Comparison of ENCODE assay signal across 24 cellular contexts in the genomic region with DNA sequence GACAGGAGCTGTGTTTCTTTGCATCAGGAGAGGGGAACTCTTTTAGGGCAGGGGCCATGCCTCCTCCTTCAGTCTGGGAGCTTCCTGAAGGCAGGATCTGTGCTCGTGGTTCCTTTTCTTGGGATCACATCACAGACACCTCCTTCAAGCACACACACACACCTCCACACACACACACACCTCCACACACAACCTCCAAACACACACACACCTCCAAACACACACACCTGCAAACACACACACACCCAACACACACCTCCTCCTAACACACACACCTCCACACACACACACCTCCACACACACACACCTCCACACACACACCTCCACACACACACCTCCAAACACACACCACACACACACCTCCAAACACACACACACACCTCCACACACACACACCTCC. TPM values are rescaled to one million over a fixed set of nuclear protein-coding genes. Genes with fewer than 3 reads are reported as not detected.
DNase-seq lines count a peak whose midpoint lies in the region; ATAC-seq, FAIRE-seq and TF ChIP-seq lines count a peak whose summit lies in the region.
"Had no signal": no experiment of that assay in that cellular context is flagged by ENCODE, and none has a peak within 500 bp of the region (broad histone marks: within the 10 kb centered on the region; RNA-seq: fewer than 3 reads in every experiment).

No MANE protein-coding gene starts in this region.

- ATAC-seq in HepG2 (no peak), right lobe of liver (no peak), K562 (no peak), GM19023 (IDR thresholded peaks at IDR 0.05; ENCODE audit: unreplicated experiment) (no peak)

- H3K36me3 ChIP-seq in HepG2 (replicated peaks in 1 of 2; ENCODE audit: control insufficient read depth in 1 of 2, insufficient read depth in 2 of 2, low read length in 2 of 2) (no peaks in the 10 kb centered on the region), right lobe of liver (no peaks in the 10 kb centered on the region), OCI-LY3 (replicated peaks; ENCODE audit: low read depth, low read length) (no peaks in the 10 kb centered on the region), K562 (ENCODE audit: control insufficient read depth, insufficient read depth, low read length) (no peaks in the 10 kb centered on the region), suprapubic skin (no peaks in the 10 kb centered on the region)
- H3K36me3 ChIP-seq: BE2C, MG63, Peyer's patch had no signal

- no peaks in the 10 kb centered on the region for H3K79me2 ChIP-seq in HepG2 (ENCODE audit: insufficient read depth, low read length)
- H3K79me2 ChIP-seq in OCI-LY3 (ENCODE audit: low read length), result no peaks in the 10 kb centered on the region
- H3K79me2 ChIP-seq in K562 (ENCODE audit: control insufficient read depth, insufficient read depth, low read length), result no peaks in the 10 kb centered on the region

- no peak for TF ChIP-seq EP300 in HepG2 (IDR thresholded peaks at IDR 0.05; ENCODE audit: low read depth in 2 of 2, low read length in 2 of 2)
- no peak for TF ChIP-seq EP300 in HepG2 (CRISPR knock-in tag; IDR thresholded peaks at IDR 0.05; ENCODE audit: borderline replicate concordance)
- no peak for TF ChIP-seq EP300 in K562 (IDR thresholded peaks at IDR 0.05; ENCODE audit: low read length)
- TF ChIP-seq EP300 in suprapubic skin (IDR thresholded peaks at IDR 0.05), result no peak

- H2AFZ ChIP-seq in HepG2 (ENCODE audit: low read length) (no peak overlapping the region), OCI-LY3 (ENCODE audit: low read depth, low read length) (peak overlapping the region; percentile 54), K562 (ENCODE audit: low read depth, low read length) (peak overlapping the region; percentile 68)

- H3K4me1 ChIP-seq in HepG2 (ENCODE audit: insufficient read depth, low read length) (no peaks in the 10 kb centered on the region), right lobe of liver (no peaks in the 10 kb centered on the region), OCI-LY3 (ENCODE audit: low read length) (peaks cover 12% of the 10 kb centered on the region), K562 (replicated peaks in 1 of 2; ENCODE audit: control insufficient read depth in 2 of 2, insufficient read depth in 2 of 2, low read length in 2 of 2) (peaks cover 8 to 11% of the 10 kb centered on the region in 2 experiments; a peak in 4 of 5 replicates), suprapubic skin (peaks cover 21% of the 10 kb centered on the region)

- H4K20me1 ChIP-seq in HepG2 (ENCODE audit: insufficient read depth, low read length), result no peaks in the 10 kb centered on the region
- H4K20me1 ChIP-seq in OCI-LY3 (ENCODE audit: insufficient read depth, low read length), result no peaks in the 10 kb centered on the region
- H4K20me1 ChIP-seq in K562 (replicated peaks; ENCODE audit: control insufficient read depth, insufficient read depth, low read length), result no peaks in the 10 kb centered on the region

- no peaks in the 10 kb centered on the region for H3K9me3 ChIP-seq in HepG2 (ENCODE audit: low read length)
- no peaks in the 10 kb centered on the region for H3K9me3 ChIP-seq in right lobe of liver
- no peaks in the 10 kb centered on the region for H3K9me3 ChIP-seq in OCI-LY3 (ENCODE audit: insufficient read depth, low read length)
- peaks cover 3% of the 10 kb centered on the region; the same call in 1 of the 2 replicates for H3K9me3 ChIP-seq in K562 (replicated peaks; ENCODE audit: control insufficient read depth, insufficient read depth, low read depth, low read length)
- no peaks in the 10 kb centered on the region for H3K9me3 ChIP-seq in suprapubic skin
- H3K9me3 ChIP-seq: BE2C, MG63, Peyer's patch had no signal

- CTCF ChIA-PET in HepG2 (lab: Yijun Ruan, JAX; ENCODE audit: low intra/inter-chr PET ratio, low total read pairs), result no interaction called here
- CTCF ChIA-PET in K562 (lab: Yijun Ruan, JAX; ENCODE audit: low intra/inter-chr PET ratio), result no interaction called here

- no peak overlapping the region for H3K4me2 ChIP-seq in HepG2 (ENCODE audit: low read depth, low read length)
- H3K4me2 ChIP-seq in OCI-LY3 (ENCODE audit: low read length), result peak overlapping the region; percentile 34
- peak overlapping the region; percentile 51 for H3K4me2 ChIP-seq in K562 (ENCODE audit: insufficient read depth, low read length)

- POLR2A ChIA-PET in HepG2 (lab: Yijun Ruan, JAX) (no interaction called here), K562 (lab: Yijun Ruan, JAX) (no interaction called here)

- H3K9me1 ChIP-seq in K562 (ENCODE audit: control insufficient read depth, insufficient read depth, low read length), result no peaks in the 10 kb centered on the region

- 0% methylated on average over 1 of the region's 1 CpG for WGBS in HepG2 (ENCODE audit: low lambda C conversion rate)
- 60% methylated on average over 1 of the region's 1 CpG for WGBS in right lobe of liver (ENCODE audit: insufficient coverage, low coverage, low lambda C conversion rate, missing lambda C conversion rate)
- 0% methylated on average over 1 of the region's 1 CpG for WGBS in K562 (ENCODE audit: insufficient coverage, low coverage, missing lambda C conversion rate)
- WGBS in suprapubic skin, result 62% methylated on average over 1 of the region's 1 CpG

- no peak overlapping the region for H3K9ac ChIP-seq in HepG2 (ENCODE audit: insufficient read depth, low read depth, low read length)
- H3K9ac ChIP-seq in OCI-LY3 (ENCODE audit: low read length), result no peak overlapping the region
- H3K9ac ChIP-seq in K562 (ENCODE audit: insufficient read depth in 1 of 2, low read depth in 2 of 2, low read length in 2 of 2), result no peak overlapping the region

- H3K27me3 ChIP-seq in HepG2 (ENCODE audit: control insufficient read depth in 1 of 2, insufficient read depth in 2 of 2, low read length in 2 of 2) (peaks cover 2 to 11% of the 10 kb centered on the region in 2 experiments; a peak in 3 of 5 replicates), right lobe of liver (no peaks in the 10 kb centered on the region), OCI-LY3 (ENCODE audit: low read depth, low read length) (peaks cover 13% of the 10 kb centered on the region), K562 (ENCODE audit: control insufficient read depth in 2 of 2, insufficient read depth in 2 of 2, low read length in 2 of 2) (peaks cover under 1 to 34% of the 10 kb centered on the region in 2 experiments; a peak in 3 of 5 replicates), suprapubic skin (peaks cover 22% of the 10 kb centered on the region)
- H3K27me3 ChIP-seq: BE2C, MG63, Peyer's patch had no signal

- in situ Hi-C loops in HepG2 (cut with HindIII; ENCODE audit: extremely low pct_ligation_motif_present, low pct_unique_long_range_greater_than_20kb) (no loop called here), K562 (cut with MboI) (loop anchor here (25.0 kb wide), 1 partner anchor 108 kb away; no protein-coding TSS in a partner anchor)

- H3K27ac ChIP-seq in HepG2 (ENCODE audit: extremely low read length, insufficient read depth, low read length) (no peak overlapping the region), right lobe of liver (no peak overlapping the region), OCI-LY3 (ENCODE audit: low read length) (no peak overlapping the region), K562 (ENCODE audit: extremely low read depth, low read depth, low read length) (peak overlapping the region; percentile 40; the same call in 1 of the 3 replicates), suprapubic skin (no peak overlapping the region)
- H3K27ac ChIP-seq: SK-N-MC had no signal

- TF ChIP-seq RAD21 in HepG2 (CRISPR knock-in tag; IDR thresholded peaks at IDR 0.05) (no peak), K562 (CRISPR knock-in tag; conservative IDR thresholded peaks at IDR 0.05 in 1 of 2, IDR thresholded peaks at IDR 0.05 in 1 of 2) (no peak)

- intact Hi-C loops in HepG2 (cut with micrococcal nuclease; ENCODE audit: unreplicated experiment), result no loop called here
- intact Hi-C loops in right lobe of liver (cut with DNase I), result no loop called here
- intact Hi-C loops in K562 (cut with micrococcal nuclease), result no loop called here

- FAIRE-seq in HepG2 (lab: Jason Lieb, UNC), result no peak
- FAIRE-seq in K562 (lab: Jason Lieb, UNC), result no peak
- FAIRE-seq: A204.1, G401.6 had no signal

- TF ChIP-seq CTCF in HepG2 (CRISPR knock-in tag; IDR thresholded peaks at IDR 0.05) (no peak), right lobe of liver (IDR thresholded peaks at IDR 0.05) (no peak), OCI-LY3 (IDR thresholded peaks at IDR 0.05; ENCODE audit: low read depth, low read length) (no peak), K562 (IDR thresholded peaks at IDR 0.05 in 2 of 3, conservative IDR thresholded peaks at IDR 0.05 in 1 of 3; ENCODE audit: insufficient read depth in 2 of 3, low read depth in 1 of 3, low read length in 3 of 3) (no peak), suprapubic skin (IDR thresholded peaks at IDR 0.05) (no peak)

- BruUV-seq in HepG2 (replicated peaks; lab: Mats Ljungman, UMichigan) (no TSS peak), K562 (replicated peaks; lab: Mats Ljungman, UMichigan) (no TSS peak)

- H3K4me3 ChIP-seq in HepG2 (replicated peaks in 1 of 3; ENCODE audit: insufficient read depth in 1 of 3, low read depth in 2 of 3, low read length in 3 of 3) (no peak overlapping the region), right lobe of liver (no peak overlapping the region), OCI-LY3 (ENCODE audit: low read length) (peak overlapping the region; percentile 29), K562 (no peak overlapping the region), suprapubic skin (no peak overlapping the region)
- H3K4me3 ChIP-seq: MG63, Peyer's patch, SK-N-MC had no signal

- DNase-seq in HepG2 (ENCODE audit: low spot score), result no peak
- DNase-seq in right lobe of liver, result no peak
- no peak for DNase-seq in K562 (ENCODE audit: extremely low read depth in 1 of 4, low spot score in 3 of 4)
- DNase-seq in suprapubic skin (ENCODE audit: low spot score in 2 of 2), result no peak
- DNase-seq in SKM-1 treated with dmso at 0.1 percent for 144 hours (lab: John Stamatoyannopoulos, UW; ENCODE audit: unreplicated experiment), result no peak
- DNase-seq: BE2C; COR-L47; DND-41; MG63; NCI-H1417; NCI-H187; NCI-H226; NCI-H510A treated with DMSO at 0.1 percent for 48 hours; NCI-H774; NK-92 treated with Interleukin-12 subunit alpha and Interleukin-12 subunit beta, amount 100 ng/mL, for 24 hours; Right ventricle myocardium superior had no signal

- TF ChIP-seq POLR2A in HepG2 (IDR thresholded peaks at IDR 0.05; ENCODE audit: insufficient read depth in 1 of 2, low read depth in 2 of 2, low read length in 2 of 2) (no peak), right lobe of liver (IDR thresholded peaks at IDR 0.05) (no peak), K562 (conservative IDR thresholded peaks at IDR 0.05) (no peak), suprapubic skin (IDR thresholded peaks at IDR 0.05) (no peak)

RNA-seq across cellular contexts. Expression of a gene that starts 10.5 kb away (rescaled TPM):
- total RNA-seq in HepG2 (2016; rRNA removed; fragmentation: Illumina TruSeq; extraction: Trizol) (not detected in 2 replicates), right lobe of liver (1 to 10 TPM in 3 of 6 experiments, under 1 TPM in 3; 0.17 to 2.0 (median 1.0) TPM), K562 (2014; rRNA removed) (0.12 and 0.45 TPM in 2 replicates), K562 (2014; rRNA removed; fragmentation: Illumina TruSeq; extraction: Trizol) (0.11 and 0.13 TPM in 2 replicates), K562 (2015; rRNA removed; fragmentation: Illumina TruSeq; extraction: Trizol) (0.26 and 0.29 TPM in 2 replicates), K562 (2021) (0.20 and 0.31 TPM in 2 replicates), suprapubic skin (1 to 10 TPM; 1.6 to 4.9 (median 4.1) TPM)
- total RNA-seq in HepG2 (2016; cell fraction: cytosol; rRNA removed; fragmentation: Illumina TruSeq; extraction: Trizol; ENCODE audit: low read depth), result not detected in 2 replicates
- total RNA-seq in HepG2 (2016; cell fraction: insoluble cytoplasmic fraction; rRNA removed; fragmentation: Illumina TruSeq; extraction: Trizol), result 0.04 TPM in 1 of 2 replicates, not detected in the other
- total RNA-seq in HepG2 (2016; cell fraction: membrane; rRNA removed; fragmentation: Illumina TruSeq; extraction: Trizol), result not detected in 2 replicates
- not detected in 2 replicates for total RNA-seq in HepG2 (2016; cell fraction: nucleus; rRNA removed; fragmentation: Illumina TruSeq; extraction: Trizol)
- polyA plus RNA-seq in HepG2 (2011; rRNA removed) (0.04 and 0.07 TPM in 2 replicates), K562 (2011; rRNA removed) (0.14 and 0.47 TPM in 2 replicates), K562 (2014; fragmentation: Illumina TruSeq; extraction: Trizol) (0.21 and 0.54 TPM in 2 replicates), K562 (2014; fragmentation: Nextera tagmentation; extraction: Ambion mirVana) (under 1 TPM in 1 of 2 experiments, not detected in 1; 0.01 TPM), K562 (2014; rRNA removed) (0.12 and 0.42 TPM in 2 replicates)
- polyA plus RNA-seq in HepG2 (2011; cell fraction: cytosol; rRNA removed), result 0.03 and 0.05 TPM in 2 replicates
- polyA plus RNA-seq in HepG2 (2011; cell fraction: nucleus; rRNA removed), result 0.14 and 0.19 TPM in 2 replicates
- not detected in 2 replicates for polyA plus RNA-seq in HepG2 (2012)
- polyA plus RNA-seq in HepG2 (2016; cell fraction: cytosol; fragmentation: Illumina TruSeq; extraction: Trizol; ENCODE audit: low read depth), result 0.03 TPM in 1 of 2 replicates, not detected in the other
- not detected in 2 replicates for polyA plus RNA-seq in HepG2 (2016; cell fraction: insoluble cytoplasmic fraction; fragmentation: Illumina TruSeq; extraction: Trizol; ENCODE audit: low read depth)
- polyA plus RNA-seq in HepG2 (2016; cell fraction: membrane; fragmentation: Illumina TruSeq; extraction: Trizol; ENCODE audit: low read depth), result not detected in 2 replicates
- not detected in 2 replicates for polyA plus RNA-seq in HepG2 (2016; cell fraction: nucleus; fragmentation: Illumina TruSeq; extraction: Trizol; ENCODE audit: insufficient read depth, low read depth)
- 0.12 TPM in 1 of 2 replicates, not detected in the other for polyA minus RNA-seq in HepG2 (2011; rRNA and poly(A)+ RNA removed; ENCODE audit: low replicate concordance)
- not detected in 2 replicates for polyA minus RNA-seq in HepG2 (2011; cell fraction: cytosol; rRNA and poly(A)+ RNA removed)
- polyA minus RNA-seq in HepG2 (2011; cell fraction: nucleus; rRNA and poly(A)+ RNA removed), result not detected in 2 replicates
- 0.72 and 0.77 TPM in 2 replicates for total RNA-seq in K562 (2011; cell fraction: chromatin; rRNA removed; ENCODE audit: low replicate concordance)
- 0.17 and 0.79 TPM in 2 replicates for total RNA-seq in K562 (2011; cell fraction: nucleolus; rRNA removed)
- 0.66 and 0.76 TPM in 2 replicates for total RNA-seq in K562 (2011; cell fraction: nucleoplasm; rRNA removed)
- polyA plus RNA-seq in K562 (2011; cell fraction: cytosol; rRNA removed), result 0.22 and 0.24 TPM in 2 replicates
- 1.2 and 1.8 TPM in 2 replicates for polyA plus RNA-seq in K562 (2011; cell fraction: nucleus; rRNA removed)
- polyA plus RNA-seq in K562 (2012), result 0.26 and 0.96 TPM in 2 replicates
- not detected in 2 replicates for polyA minus RNA-seq in K562 (2011; rRNA and poly(A)+ RNA removed)
- polyA minus RNA-seq in K562 (2011; cell fraction: cytosol; rRNA and poly(A)+ RNA removed), result not detected in 2 replicates
- polyA minus RNA-seq in K562 (2011; cell fraction: nucleus; rRNA and poly(A)+ RNA removed), result 0.40 and 0.89 TPM in 2 replicates
- total RNA-seq: H4, LHCN-M2 had no signal

RNA-seq across cellular contexts. Expression of a gene that starts 43.7 kb away (rescaled TPM):
- total RNA-seq in HepG2 (2016; rRNA removed; fragmentation: Illumina TruSeq; extraction: Trizol), result not detected in 2 replicates
- 0.18 TPM in 1 of 2 replicates, not detected in the other for total RNA-seq in HepG2 (2016; cell fraction: cytosol; rRNA removed; fragmentation: Illumina TruSeq; extraction: Trizol; ENCODE audit: low read depth)
- not detected in 2 replicates for total RNA-seq in HepG2 (2016; cell fraction: insoluble cytoplasmic fraction; rRNA removed; fragmentation: Illumina TruSeq; extraction: Trizol)
- total RNA-seq in HepG2 (2016; cell fraction: membrane; rRNA removed; fragmentation: Illumina TruSeq; extraction: Trizol), result not detected in 2 replicates
- total RNA-seq in HepG2 (2016; cell fraction: nucleus; rRNA removed; fragmentation: Illumina TruSeq; extraction: Trizol), result not detected in 2 replicates
- 0.05 TPM in 1 of 2 replicates, not detected in the other for polyA plus RNA-seq in HepG2 (2011; rRNA removed)
- polyA plus RNA-seq in HepG2 (2011; cell fraction: cytosol; rRNA removed), result 0.12 and 0.15 TPM in 2 replicates
- polyA plus RNA-seq in HepG2 (2011; cell fraction: nucleus; rRNA removed), result 0.05 TPM in 1 of 2 replicates, not detected in the other
- not detected in 2 replicates for polyA plus RNA-seq in HepG2 (2012)
- 0.06 and 0.08 TPM in 2 replicates for polyA plus RNA-seq in HepG2 (2016; cell fraction: cytosol; fragmentation: Illumina TruSeq; extraction: Trizol; ENCODE audit: low read depth)
- polyA plus RNA-seq in HepG2 (2016; cell fraction: insoluble cytoplasmic fraction; fragmentation: Illumina TruSeq; extraction: Trizol; ENCODE audit: low read depth), result not detected in 2 replicates
- not detected in 2 replicates for polyA plus RNA-seq in HepG2 (2016; cell fraction: membrane; fragmentation: Illumina TruSeq; extraction: Trizol; ENCODE audit: low read depth)
- not detected in 2 replicates for polyA plus RNA-seq in HepG2 (2016; cell fraction: nucleus; fragmentation: Illumina TruSeq; extraction: Trizol; ENCODE audit: insufficient read depth, low read depth)
- 0.12 and 1.5 TPM in 2 replicates for polyA minus RNA-seq in HepG2 (2011; rRNA and poly(A)+ RNA removed; ENCODE audit: low replicate concordance)
- not detected in 2 replicates for polyA minus RNA-seq in HepG2 (2011; cell fraction: cytosol; rRNA and poly(A)+ RNA removed)
- polyA minus RNA-seq in HepG2 (2011; cell fraction: nucleus; rRNA and poly(A)+ RNA removed), result not detected in 2 replicates
- 1 to 10 TPM in 2 of 6 experiments, under 1 TPM in 4; 0.18 to 5.1 (median 0.73) TPM for total RNA-seq in right lobe of liver
- 135 and 260 TPM in 2 replicates for total RNA-seq in K562 (2011; cell fraction: chromatin; rRNA removed; ENCODE audit: low replicate concordance)
- 174 and 175 TPM in 2 replicates for total RNA-seq in K562 (2011; cell fraction: nucleolus; rRNA removed)
- total RNA-seq in K562 (2011; cell fraction: nucleoplasm; rRNA removed), result 146 and 165 TPM in 2 replicates
- total RNA-seq in K562 (2014; rRNA removed), result 121 and 126 TPM in 2 replicates
- 61.7 and 65.6 TPM in 2 replicates for total RNA-seq in K562 (2014; rRNA removed; fragmentation: Illumina TruSeq; extraction: Trizol)
- total RNA-seq in K562 (2015; rRNA removed; fragmentation: Illumina TruSeq; extraction: Trizol), result 116 and 120 TPM in 2 replicates
- total RNA-seq in K562 (2021), result 112 and 139 TPM in 2 replicates
- polyA plus RNA-seq in K562 (2011; rRNA removed), result 80.7 and 176 TPM in 2 replicates
- 155 and 163 TPM in 2 replicates for polyA plus RNA-seq in K562 (2011; cell fraction: cytosol; rRNA removed)
- 215 and 278 TPM in 2 replicates for polyA plus RNA-seq in K562 (2011; cell fraction: nucleus; rRNA removed)
- polyA plus RNA-seq in K562 (2012), result 146 and 171 TPM in 2 replicates
- polyA plus RNA-seq in K562 (2014; fragmentation: Illumina TruSeq; extraction: Trizol), result 144 and 189 TPM in 2 replicates
- polyA plus RNA-seq in K562 (2014; fragmentation: Nextera tagmentation; extraction: Ambion mirVana), result 10 to 100 TPM; 18.7 to 19.8 TPM
- 123 and 128 TPM in 2 replicates for polyA plus RNA-seq in K562 (2014; rRNA removed)
- 58.0 and 78.3 TPM in 2 replicates for polyA minus RNA-seq in K562 (2011; rRNA and poly(A)+ RNA removed)
- polyA minus RNA-seq in K562 (2011; cell fraction: cytosol; rRNA and poly(A)+ RNA removed), result 54.1 and 65.3 TPM in 2 replicates
- 38.1 and 80.1 TPM in 2 replicates for polyA minus RNA-seq in K562 (2011; cell fraction: nucleus; rRNA and poly(A)+ RNA removed)
- total RNA-seq in suprapubic skin, result 1 to 10 TPM in 1 of 4 donors, under 1 TPM in 2, not detected in 1; 0.42 to 2.7 (median 0.60) TPM
- total RNA-seq: LHCN-M2 had no signal

RNA-seq across cellular contexts. Expression of a gene that starts 59.5 kb away (rescaled TPM):
- total RNA-seq in HepG2 (2016; rRNA removed; fragmentation: Illumina TruSeq; extraction: Trizol) (2.2 and 2.7 TPM in 2 replicates), right lobe of liver (10 to 100 TPM; 23.1 to 57.7 (median 36.1) TPM), K562 (2014; rRNA removed) (13.1 and 21.8 TPM in 2 replicates), K562 (2014; rRNA removed; fragmentation: Illumina TruSeq; extraction: Trizol) (7.9 and 9.2 TPM in 2 replicates), K562 (2015; rRNA removed; fragmentation: Illumina TruSeq; extraction: Trizol) (11.1 and 11.8 TPM in 2 replicates), K562 (2021) (19.1 and 22.7 TPM in 2 replicates), suprapubic skin (10 to 100 TPM; 41.1 to 46.3 (median 43.0) TPM)
- total RNA-seq in HepG2 (2016; cell fraction: cytosol; rRNA removed; fragmentation: Illumina TruSeq; extraction: Trizol; ENCODE audit: low read depth), result 1.4 and 1.7 TPM in 2 replicates
- total RNA-seq in HepG2 (2016; cell fraction: insoluble cytoplasmic fraction; rRNA removed; fragmentation: Illumina TruSeq; extraction: Trizol), result 2.3 and 3.0 TPM in 2 replicates
- total RNA-seq in HepG2 (2016; cell fraction: membrane; rRNA removed; fragmentation: Illumina TruSeq; extraction: Trizol), result 2.9 and 3.5 TPM in 2 replicates
- 1.8 and 1.9 TPM in 2 replicates for total RNA-seq in HepG2 (2016; cell fraction: nucleus; rRNA removed; fragmentation: Illumina TruSeq; extraction: Trizol)
- polyA plus RNA-seq in HepG2 (2011; rRNA removed) (18.8 and 23.4 TPM in 2 replicates), K562 (2011; rRNA removed) (27.3 and 58.1 TPM in 2 replicates), K562 (2014; fragmentation: Illumina TruSeq; extraction: Trizol) (11.4 and 15.9 TPM in 2 replicates), K562 (2014; fragmentation: Nextera tagmentation; extraction: Ambion mirVana) (under 1 TPM; 0.17 to 0.32 TPM), K562 (2014; rRNA removed) (15.3 and 15.6 TPM in 2 replicates)
- 16.2 and 20.4 TPM in 2 replicates for polyA plus RNA-seq in HepG2 (2011; cell fraction: cytosol; rRNA removed)
- polyA plus RNA-seq in HepG2 (2011; cell fraction: nucleus; rRNA removed), result 14.8 and 15.5 TPM in 2 replicates
- polyA plus RNA-seq in HepG2 (2012), result 3.9 and 8.1 TPM in 2 replicates
- 1.6 and 2.1 TPM in 2 replicates for polyA plus RNA-seq in HepG2 (2016; cell fraction: cytosol; fragmentation: Illumina TruSeq; extraction: Trizol; ENCODE audit: low read depth)
- 2.6 and 2.8 TPM in 2 replicates for polyA plus RNA-seq in HepG2 (2016; cell fraction: insoluble cytoplasmic fraction; fragmentation: Illumina TruSeq; extraction: Trizol; ENCODE audit: low read depth)
- polyA plus RNA-seq in HepG2 (2016; cell fraction: membrane; fragmentation: Illumina TruSeq; extraction: Trizol; ENCODE audit: low read depth), result 1.9 and 2.2 TPM in 2 replicates
- polyA plus RNA-seq in HepG2 (2016; cell fraction: nucleus; fragmentation: Illumina TruSeq; extraction: Trizol; ENCODE audit: insufficient read depth, low read depth), result 4.0 and 9.1 TPM in 2 replicates
- 7.2 and 18.3 TPM in 2 replicates for polyA minus RNA-seq in HepG2 (2011; rRNA and poly(A)+ RNA removed; ENCODE audit: low replicate concordance)
- polyA minus RNA-seq in HepG2 (2011; cell fraction: cytosol; rRNA and poly(A)+ RNA removed), result 10.6 and 11.2 TPM in 2 replicates
- 5.2 and 6.1 TPM in 2 replicates for polyA minus RNA-seq in HepG2 (2011; cell fraction: nucleus; rRNA and poly(A)+ RNA removed)
- 15.5 and 36.2 TPM in 2 replicates for total RNA-seq in K562 (2011; cell fraction: chromatin; rRNA removed; ENCODE audit: low replicate concordance)
- total RNA-seq in K562 (2011; cell fraction: nucleolus; rRNA removed), result 13.9 and 24.0 TPM in 2 replicates
- total RNA-seq in K562 (2011; cell fraction: nucleoplasm; rRNA removed), result 13.5 and 19.8 TPM in 2 replicates
- 17.5 and 24.2 TPM in 2 replicates for polyA plus RNA-seq in K562 (2011; cell fraction: cytosol; rRNA removed)
- 31.3 and 39.1 TPM in 2 replicates for polyA plus RNA-seq in K562 (2011; cell fraction: nucleus; rRNA removed)
- polyA plus RNA-seq in K562 (2012), result 21.7 and 25.7 TPM in 2 replicates
- 12.5 and 17.4 TPM in 2 replicates for polyA minus RNA-seq in K562 (2011; rRNA and poly(A)+ RNA removed)
- 11.4 and 13.7 TPM in 2 replicates for polyA minus RNA-seq in K562 (2011; cell fraction: cytosol; rRNA and poly(A)+ RNA removed)
- polyA minus RNA-seq in K562 (2011; cell fraction: nucleus; rRNA and poly(A)+ RNA removed), result 3.4 and 10.0 TPM in 2 replicates

Comparison
In these comparisons a context has a peak if more than half of its experiments do, and no peak if none do; other contexts are left out.
1. RNA of a gene that starts 43.7 kb away (total RNA-seq): 61.7 to 260 TPM in K562; 0.18 to 5.1 TPM in right lobe of liver, 0.42 to 2.7 TPM in suprapubic skin and 0.18 TPM in HepG2; every median in the first group is over 10 times any median in the second.